18 cellular contexts compared by ENCODE assay signal in genomic region chr9:27431573-27431972, GRCh38.
DNase-seq lines count a peak whose midpoint lies in the region; ATAC-seq and TF ChIP-seq lines count a peak whose summit lies in the region.
"Had no signal": no experiment of that assay in that cellular context is flagged by ENCODE, and none has a peak within 500 bp of the region (broad histone marks: within the 10 kb centered on the region; RNA-seq: fewer than 3 reads in every experiment).

No MANE protein-coding gene starts in this region.

- peak overlapping the region; percentile 4 for H3K27ac Mint-ChIP-seq in endodermal cell
- peak overlapping the region; percentile 93 for H3K27ac Mint-ChIP-seq in mesothelial cell of epicardium

- H3K9me3 Mint-ChIP-seq in endodermal cell (no peaks in the 10 kb centered on the region), mesothelial cell of epicardium (peaks cover 4% of the 10 kb centered on the region)

- no peak for TF ChIP-seq CTCF in endodermal cell (conservative IDR thresholded peaks at IDR 0.05)
- TF ChIP-seq CTCF in mesothelial cell of epicardium (IDR thresholded peaks at IDR 0.05; ENCODE audit: unreplicated experiment), result no peak
- TF ChIP-seq CTCF in stomach (IDR thresholded peaks at IDR 0.05), result no peak

- H3K9me3 ChIP-seq in HUES48 (ENCODE audit: control insufficient read depth, insufficient read depth, low read length) (no peaks in the 10 kb centered on the region), endodermal cell (ENCODE audit: control insufficient read depth, low read length) (no peaks in the 10 kb centered on the region), stomach (no peaks in the 10 kb centered on the region)
- H3K9me3 ChIP-seq: heart left ventricle, upper lobe of left lung had no signal

- no peak for ATAC-seq in GM21360 (IDR thresholded peaks at IDR 0.05; ENCODE audit: unreplicated experiment)
- no peak for ATAC-seq in GM21367 (IDR thresholded peaks at IDR 0.05; ENCODE audit: unreplicated experiment)
- ATAC-seq: heart left ventricle had no signal

- TF ChIP-seq POLR2A in stomach (IDR thresholded peaks at IDR 0.05), result no peak

- H3K27ac ChIP-seq in HUES48 (ENCODE audit: low read depth, low read length) (peak overlapping the region; percentile 53), endodermal cell (ENCODE audit: low read depth, low read length) (no peak overlapping the region), stomach (peak overlapping the region in 4 of 5 donors; percentile 50 to 77 (median 66))
- H3K27ac ChIP-seq: SK-N-MC had no signal

- 46% methylated on average over 1 of the region's 1 CpG; no CpG with 5 or more reads in 1 of the 2 experiments for WGBS in endodermal cell (ENCODE audit: insufficient coverage in 1 of 2, insufficient read length in 1 of 2), 2 experiments
- WGBS in stomach, 5 donors, result 10 to 77% (median 48%) methylated on average over 1 of the region's 1 CpG

- H3K27me3 ChIP-seq in HUES48 (ENCODE audit: control insufficient read depth, insufficient read depth, low read length) (no peaks in the 10 kb centered on the region), endodermal cell (ENCODE audit: control insufficient read depth, insufficient read depth, low read length, poor library complexity, severe bottlenecking) (no peaks in the 10 kb centered on the region), stomach (no peaks in the 10 kb centered on the region)
- H3K27me3 ChIP-seq: heart left ventricle, upper lobe of left lung had no signal

- no peak for DNase-seq in endodermal cell
- DNase-seq in mesothelial cell of epicardium (ENCODE audit: low spot score in 2 of 2, unreplicated experiment in 2 of 2), result no peak
- no peak for DNase-seq in stomach
- no peak for DNase-seq in head of caudate nucleus
- no peak for DNase-seq in T1000 (lab: John Stamatoyannopoulos, UW)
- DNase-seq: ACHN; activated CD8-positive, alpha-beta memory T cell treated with anti-CD3 and anti-CD28 coated beads, Interleukin-2, amount 50 U/mL, for 48 hours; activated naive CD4-positive, alpha-beta T cell treated with Interleukin-2 at 50 U/mL for 16 hours; DMS153; heart left ventricle; nucleus accumbens; stimulated activated CD4-positive, alpha-beta T cell treated with anti-CD3 and anti-CD28 coated beads, Interleukin-4, amount 100 ng/mL, for 4 hours; stimulated activated CD8-positive, alpha-beta memory T cell treated with anti-CD3 and anti-CD28 coated beads, Interleukin-4, amount 100 ng/mL, for 48 hours; upper lobe of left lung had no signal

- H3K36me3 Mint-ChIP-seq in endodermal cell (ENCODE audit: low read depth) (no peaks in the 10 kb centered on the region), mesothelial cell of epicardium (peaks cover 4% of the 10 kb centered on the region)

- no peak overlapping the region for H3K4me3 ChIP-seq in HUES48 (ENCODE audit: low read depth, low read length)
- no peak overlapping the region for H3K4me3 ChIP-seq in endodermal cell (ENCODE audit: low read length)
- H3K4me3 ChIP-seq in stomach, result no peak overlapping the region
- H3K4me3 ChIP-seq: heart left ventricle, SK-N-MC, upper lobe of left lung had no signal

- intact Hi-C loops in stomach (cut with DNase I; ENCODE audit: low total_unique reads), result no loop called here
- intact Hi-C loops in head of caudate nucleus (cut with DNase I), result no loop called here

- no peak overlapping the region for H3K9ac ChIP-seq in HUES48 (ENCODE audit: low read depth, low read length)
- H3K9ac ChIP-seq in endodermal cell (ENCODE audit: extremely low read depth, low read length, poor library complexity, severe bottlenecking), result no peak overlapping the region

- no peak for TF ChIP-seq EP300 in stomach (IDR thresholded peaks at IDR 0.05)

- no peaks in the 10 kb centered on the region for H3K27me3 Mint-ChIP-seq in endodermal cell (ENCODE audit: insufficient read depth)
- H3K27me3 Mint-ChIP-seq in mesothelial cell of epicardium (ENCODE audit: low read depth), result no peaks in the 10 kb centered on the region

- H3K4me3 Mint-ChIP-seq in endodermal cell (no peak overlapping the region), mesothelial cell of epicardium (peak overlapping the region; percentile 5)

- H3K4me1 ChIP-seq in HUES48 (ENCODE audit: control insufficient read depth, insufficient read depth, low read length), result peaks cover 39% of the 10 kb centered on the region
- H3K4me1 ChIP-seq in endodermal cell (ENCODE audit: control insufficient read depth, insufficient read depth, low read length), result peaks cover 4% of the 10 kb centered on the region
- peaks cover 38 to 81% (median 57%) of the 10 kb centered on the region in 4 donors for H3K4me1 ChIP-seq in stomach

- H3K4me1 Mint-ChIP-seq in endodermal cell (peaks cover 46% of the 10 kb centered on the region), mesothelial cell of epicardium (peaks cover 89% of the 10 kb centered on the region)

- no peaks in the 10 kb centered on the region for H3K36me3 ChIP-seq in HUES48 (ENCODE audit: control insufficient read depth, insufficient read depth, low read length)
- no peaks in the 10 kb centered on the region for H3K36me3 ChIP-seq in endodermal cell (ENCODE audit: control insufficient read depth, insufficient read depth, low read length)
- no peaks in the 10 kb centered on the region for H3K36me3 ChIP-seq in stomach
- H3K36me3 ChIP-seq: heart left ventricle, upper lobe of left lung had no signal
